9 cellular contexts compared by ENCODE assay signal in genomic region chr4:7854697-7855370, GRCh38.
DNase-seq lines count a peak whose midpoint lies in the region; ATAC-seq and TF ChIP-seq lines count a peak whose summit lies in the region.
"Had no signal": no experiment of that assay in that cellular context is flagged by ENCODE, and none has a peak within 500 bp of the region (broad histone marks: within the 10 kb centered on the region; RNA-seq: fewer than 3 reads in every experiment).

No MANE protein-coding gene starts in this region.

- intact Hi-C loops in uterus (cut with DNase I; ENCODE audit: low total_unique reads), result no loop called here

- H3K4me1 Mint-ChIP-seq in T-cell, result peaks cover 45 to 94% (median 85%) of the 10 kb centered on the region in 3 donors
- peaks cover 87% of the 10 kb centered on the region for H3K4me1 Mint-ChIP-seq in activated T-cell treated with anti-CD3 and anti-CD28 coated beads, Interleukin-2, amount 50 U/mL, for 4 hours (ENCODE audit: low read depth)
- H3K4me1 Mint-ChIP-seq in nephron progenitor cell, result peaks cover 19% of the 10 kb centered on the region

- no peak overlapping the region for H3K4me3 ChIP-seq in uterus

- no peak for TF ChIP-seq POLR2A in uterus (IDR thresholded peaks at IDR 0.05)

- ATAC-seq in T-cell (replicated peaks in 1 of 4) (peak; percentile 95 to 98 (median 96)), foreskin keratinocyte (peak; percentile 56), HG03159 (IDR thresholded peaks at IDR 0.05; ENCODE audit: unreplicated experiment) (no peak)
- peak; percentile 87 to 89 for ATAC-seq in activated T-cell treated with anti-CD3 and anti-CD28 coated beads, Interleukin-2, amount 50 U/mL, for 4 hours

- no peaks in the 10 kb centered on the region for H3K9me3 ChIP-seq in uterus

- CTCF ChIA-PET in T-cell (lab: Charles Lee), result interaction anchor here in 1 of 2 donors (0.9 to 1.7 kb wide), 6 partner anchors 9 to 85 kb away, joined by 3 to 6 read pairs (median 3); partner anchors contain the start of gene AFAP1

- H3K36me3 Mint-ChIP-seq in T-cell (peaks cover 9% of the 10 kb centered on the region), nephron progenitor cell (ENCODE audit: low read depth) (peaks cover 66% of the 10 kb centered on the region)
- peaks cover 10% of the 10 kb centered on the region for H3K36me3 Mint-ChIP-seq in activated T-cell treated with anti-CD3 and anti-CD28 coated beads, Interleukin-2, amount 50 U/mL, for 4 hours (ENCODE audit: insufficient read depth)

- H3K36me3 ChIP-seq in uterus, result no peaks in the 10 kb centered on the region

- H3K27me3 Mint-ChIP-seq in T-cell (no peaks in the 10 kb centered on the region), nephron progenitor cell (ENCODE audit: low read depth, poor library complexity) (no peaks in the 10 kb centered on the region)
- no peaks in the 10 kb centered on the region for H3K27me3 Mint-ChIP-seq in activated T-cell treated with anti-CD3 and anti-CD28 coated beads, Interleukin-2, amount 50 U/mL, for 4 hours (ENCODE audit: low read depth)

- TF ChIP-seq CTCF in foreskin keratinocyte (conservative IDR thresholded peaks at IDR 0.05), result no peak
- no peak for TF ChIP-seq CTCF in uterus (IDR thresholded peaks at IDR 0.05)
- TF ChIP-seq CTCF in nephron progenitor cell (IDR thresholded peaks at IDR 0.05), result no peak

- H3K27ac ChIP-seq in foreskin keratinocyte, result no peak overlapping the region
- H3K27ac ChIP-seq in uterus, result no peak overlapping the region

- POLR2A ChIA-PET in T-cell (lab: Charles Lee), result interaction anchor here in 1 of 2 donors (0.6 kb wide), 2 partner anchors 85 kb away, joined by 3 to 4 read pairs; partner anchors contain the start of gene AFAP1

- H3K4me3 Mint-ChIP-seq in T-cell (peak overlapping the region; percentile 47 to 55 (median 54)), nephron progenitor cell (no peak overlapping the region)
- H3K4me3 Mint-ChIP-seq in activated T-cell treated with anti-CD3 and anti-CD28 coated beads, Interleukin-2, amount 50 U/mL, for 4 hours, result peak overlapping the region; percentile 62

- H3K4me1 ChIP-seq in foreskin keratinocyte, result peaks cover 11% of the 10 kb centered on the region
- no peaks in the 10 kb centered on the region for H3K4me1 ChIP-seq in uterus

- H3K27ac Mint-ChIP-seq in T-cell (peak overlapping the region; percentile 94 to 97), nephron progenitor cell (no peak overlapping the region)

- no peaks in the 10 kb centered on the region for H3K9me3 Mint-ChIP-seq in T-cell
- H3K9me3 Mint-ChIP-seq in activated T-cell treated with anti-CD3 and anti-CD28 coated beads, Interleukin-2, amount 50 U/mL, for 4 hours, result no peaks in the 10 kb centered on the region
- no peaks in the 10 kb centered on the region for H3K9me3 Mint-ChIP-seq in nephron progenitor cell

- H3K27me3 ChIP-seq in foreskin keratinocyte (no peaks in the 10 kb centered on the region), uterus (no peaks in the 10 kb centered on the region)

- DNase-seq in T-cell, result peak; percentile 24 to 80 (median 60)
- DNase-seq in activated T-cell treated with anti-CD3 and anti-CD28 coated beads, Interleukin-2, amount 50 U/mL, for 4 hours, result peak; percentile 47
- peak in 1 of 2 donors; percentile 13 for DNase-seq in foreskin keratinocyte
- peak; percentile 18 for DNase-seq in stimulated activated CD8-positive, alpha-beta memory T cell treated with anti-CD3 and anti-CD28 coated beads, Interleukin-4, amount 100 ng/mL, for 24 hours (ENCODE audit: low read depth)
- DNase-seq in uterus, result no peak
- no peak for DNase-seq in NCI-H2227 treated with DMSO at 0.1 percent for 48 hours (lab: John Stamatoyannopoulos, UW)
- no peak for DNase-seq in nephron progenitor cell
- DNase-seq: NCI-H187 treated with DMSO at 0.1 percent for 48 hours had no signal

Comparison
In these comparisons a context has a peak if more than half of its experiments do, and no peak if none do; other contexts are left out.
1. DNase-seq: peak in T-cell (34 of 34), activated T-cell treated with anti-CD3 and anti-CD28 coated beads, Interleukin-2, amount 50 U/mL, for 4 hours (single experiment) and stimulated activated CD8-positive, alpha-beta memory T cell treated with anti-CD3 and anti-CD28 coated beads, Interleukin-4, amount 100 ng/mL, for 24 hours (single experiment); none in uterus (0 of 2), NCI-H2227 treated with DMSO at 0.1 percent for 48 hours (single experiment) and nephron progenitor cell (single experiment).